1 cellular context compared by ENCODE assay signal in genomic region chr3:101853465-101853864, GRCh38.
TF ChIP-seq lines count a peak whose summit lies in the region.

No MANE protein-coding gene starts in this region.

TF ChIP-seq in HepG2, 621 proteins besides CTCF, POLR2A, EP300 and RAD21 (continued from another document):
- TF ChIP-seq ZNF609 (CRISPR knock-in tag; IDR thresholded peaks at IDR 0.05; ENCODE audit: borderline replicate concordance) (no peak), SSRP1 (CRISPR knock-in tag; IDR thresholded peaks at IDR 0.05) (peak; percentile 64; the same call in 1 of the 2 replicates), HNF4A (CRISPR knock-in tag; IDR thresholded peaks at IDR 0.05) (peak; percentile 23; the same call in 1 of the 2 replicates)
